ENCODE assay signal across 17 cellular contexts in genomic region chr10:119878524-119878923, GRCh38. TPM values are rescaled to one million over a fixed set of nuclear protein-coding genes. Genes with fewer than 3 reads are reported as not detected.
DNase-seq lines count a peak whose midpoint lies in the region; ATAC-seq and TF ChIP-seq lines count a peak whose summit lies in the region.
"Had no signal": no experiment of that assay in that cellular context is flagged by ENCODE, and none has a peak within 500 bp of the region (broad histone marks: within the 10 kb centered on the region; RNA-seq: fewer than 3 reads in every experiment).

No MANE protein-coding gene starts in this region.

- CTCF ChIA-PET in HCT116 (lab: Charles Lee) = no interaction called here

- H2AFZ ChIP-seq in HCT116 (ENCODE audit: low read depth, low read length, poor library complexity, severe bottlenecking) = no peak overlapping the region
- H2AFZ ChIP-seq in parathyroid adenoma = peak overlapping the region; percentile 52
- H2AFZ ChIP-seq: GM23338 had no signal

- RAD21 ChIA-PET in HCT116 (lab: Charles Lee; ENCODE audit: low non-redundant PET in 1 of 2, low total read pairs in 2 of 2, uncharacterized antibody in 2 of 2, unreplicated experiment in 2 of 2) = no interaction called here

- H3K9me3 ChIP-seq in HCT116 (ENCODE audit: control insufficient read depth in 1 of 2, insufficient read depth in 1 of 2, low read depth in 1 of 2, low read length in 2 of 2) = no peaks in the 10 kb centered on the region
- no peaks in the 10 kb centered on the region for H3K9me3 ChIP-seq in parathyroid adenoma (ENCODE audit: control insufficient read depth, low read length)
- H3K9me3 ChIP-seq in right lobe of liver = no peaks in the 10 kb centered on the region
- H3K9me3 ChIP-seq in esophagus squamous epithelium = no peaks in the 10 kb centered on the region
- H3K9me3 ChIP-seq: HAP-1 had no signal

- H4K20me1 ChIP-seq in HCT116 (ENCODE audit: insufficient read depth) = no peaks in the 10 kb centered on the region

- ATAC-seq in HCT116 (peak; percentile 48; the same call in 1 of the 2 replicates), right lobe of liver (no peak), GM21825 (IDR thresholded peaks at IDR 0.05; ENCODE audit: unreplicated experiment) (no peak)
- ATAC-seq: GM23338 had no signal

- no peak overlapping the region for H3K4me3 ChIP-seq in HCT116 (replicated peaks in 1 of 2; ENCODE audit: low read depth in 1 of 2, low read length in 2 of 2)
- H3K4me3 ChIP-seq in parathyroid adenoma (ENCODE audit: low read depth, low read length) = no peak overlapping the region
- H3K4me3 ChIP-seq in right lobe of liver = no peak overlapping the region
- no peak overlapping the region for H3K4me3 ChIP-seq in esophagus squamous epithelium
- H3K4me3 ChIP-seq: GM23338, HAP-1 had no signal

- POLR2A ChIA-PET in HCT116 (lab: Charles Lee) = no interaction called here

- H3K9me2 ChIP-seq in HCT116 (ENCODE audit: insufficient read depth) = no peaks in the 10 kb centered on the region

- no peak for TF ChIP-seq RAD21 in HCT116 (IDR thresholded peaks at IDR 0.05; ENCODE audit: low read depth)

- H3K27me3 ChIP-seq in HCT116 (ENCODE audit: insufficient read depth, low read length) (no peaks in the 10 kb centered on the region), parathyroid adenoma (ENCODE audit: control insufficient read depth, insufficient read depth, low read length) (no peaks in the 10 kb centered on the region), right lobe of liver (no peaks in the 10 kb centered on the region), esophagus squamous epithelium (no peaks in the 10 kb centered on the region)

- no peaks in the 10 kb centered on the region for H3K36me3 ChIP-seq in HCT116 (ENCODE audit: control insufficient read depth in 1 of 2, insufficient read depth in 2 of 2, low read length in 2 of 2)
- no peaks in the 10 kb centered on the region for H3K36me3 ChIP-seq in parathyroid adenoma (ENCODE audit: control insufficient read depth, insufficient read depth, low read length)
- H3K36me3 ChIP-seq in right lobe of liver = no peaks in the 10 kb centered on the region
- H3K36me3 ChIP-seq in esophagus squamous epithelium = no peaks in the 10 kb centered on the region
- H3K36me3 ChIP-seq: HAP-1 had no signal

- H3K4me1 ChIP-seq in HCT116 (ENCODE audit: control insufficient read depth in 1 of 2, insufficient read depth in 2 of 2, low read length in 2 of 2) = peaks cover 2 to 4% of the 10 kb centered on the region in 2 experiments; a peak in 3 of 4 replicates
- peaks cover 15% of the 10 kb centered on the region for H3K4me1 ChIP-seq in parathyroid adenoma
- no peaks in the 10 kb centered on the region for H3K4me1 ChIP-seq in right lobe of liver
- H3K4me1 ChIP-seq in esophagus squamous epithelium = peaks cover 0 to 7% (median 3%) of the 10 kb centered on the region in 3 donors

- in situ Hi-C loops in GM13977 (cut with MboI; ENCODE audit: low pct_unique_long_range_greater_than_20kb, low sequenced_read_pairs, unreplicated experiment) = no loop called here

- H3K79me2 ChIP-seq in HCT116 (ENCODE audit: insufficient read depth, low read length) (no peaks in the 10 kb centered on the region), parathyroid adenoma (no peaks in the 10 kb centered on the region)

- no TSS peak for BruUV-seq in HCT116 (replicated peaks; lab: Mats Ljungman, UMichigan)

- 74% methylated on average over 2 of the region's 2 CpGs for whole genome bisulfite sequencing in right lobe of liver (ENCODE audit: insufficient coverage, low coverage, low lambda C conversion rate, missing lambda C conversion rate)
- 71 to 75% methylated on average over 2 of the region's 2 CpGs for WGBS in esophagus squamous epithelium, 2 donors

- no peak overlapping the region for H3K9ac ChIP-seq in HCT116 (ENCODE audit: low read length)
- no peak overlapping the region for H3K9ac ChIP-seq in parathyroid adenoma

- DNase-seq in HCT116 (ENCODE audit: low read depth, low spot score) (no peak), NCI-H226 (peak; percentile 9), amniotic epithelial cell (ENCODE audit: low read depth) (peak; percentile 40), right lobe of liver (no peak), esophagus squamous epithelium (lab: John Stamatoyannopoulos, UW) (no peak), GM13977 (ENCODE audit: low spot score) (no peak)
- DNase-seq: C1 segment of cervical spinal cord; Calu3; CD4-positive, alpha-beta memory T cell; COR-L47; DMS53; DMS79 treated with DMSO at 0.1 percent for 48 hours; GF-D8 had no signal

- TF ChIP-seq CTCF in HCT116 (IDR thresholded peaks at IDR 0.05 in 2 of 3, conservative IDR thresholded peaks at IDR 0.05 in 1 of 3; ENCODE audit: borderline replicate concordance in 1 of 3, insufficient read depth in 1 of 3, low read depth in 2 of 3, low read length in 2 of 3) (no peak), parathyroid adenoma (IDR thresholded peaks at IDR 0.05) (no peak), right lobe of liver (IDR thresholded peaks at IDR 0.05) (no peak), esophagus squamous epithelium (IDR thresholded peaks at IDR 0.05) (no peak), GM13977 (IDR thresholded peaks at IDR 0.05; ENCODE audit: extremely low read depth, insufficient read depth, missing control alignments) (no peak)

- TF ChIP-seq POLR2A in HCT116 (IDR thresholded peaks at IDR 0.05; ENCODE audit: borderline replicate concordance, extremely low read depth, insufficient read depth, insufficient read length) (no peak), right lobe of liver (IDR thresholded peaks at IDR 0.05) (no peak), esophagus squamous epithelium (IDR thresholded peaks at IDR 0.05) (no peak)

- intact Hi-C loops in HCT116 (cut with micrococcal nuclease) (no loop called here), right lobe of liver (cut with DNase I) (no loop called here), esophagus squamous epithelium (cut with DNase I) (no loop called here)

- H3K27ac ChIP-seq in HCT116 (ENCODE audit: low read depth, low read length) (no peak overlapping the region), parathyroid adenoma (no peak overlapping the region), right lobe of liver (no peak overlapping the region), esophagus squamous epithelium (no peak overlapping the region)

- H3K4me2 ChIP-seq in HCT116 (ENCODE audit: low read length) (no peak overlapping the region), parathyroid adenoma (ENCODE audit: low read length) (no peak overlapping the region)
- H3K4me2 ChIP-seq: GM23338 had no signal

TF ChIP-seq in HCT116, 20 proteins besides CTCF, POLR2A, EP300 and RAD21 (continues in another document):
- no peak for TF ChIP-seq JUND (IDR thresholded peaks at IDR 0.05)
- no peak for TF ChIP-seq YY1 (IDR thresholded peaks at IDR 0.05; ENCODE audit: extremely low read depth, insufficient replicate concordance, low read depth, low read length)
- no peak for TF ChIP-seq POLR2AphosphoS5 (IDR thresholded peaks at IDR 0.05; ENCODE audit: low read depth, low read length)
- no peak for TF ChIP-seq FOSL1 (IDR thresholded peaks at IDR 0.05; ENCODE audit: low read depth)
- TF ChIP-seq ZNF274 (IDR thresholded peaks at IDR 0.05; ENCODE audit: low read depth, low read length) = no peak
- no peak for TF ChIP-seq ZBTB33 (IDR thresholded peaks at IDR 0.05; ENCODE audit: extremely low read depth, insufficient replicate concordance, low read length)
- no peak for TF ChIP-seq MAX (IDR thresholded peaks at IDR 0.05)

RNA-seq across cellular contexts. Expression of gene MCMBP, which starts 5.9 kb away (rescaled TPM):
- total RNA-seq in HCT116 (2021; ENCODE audit: unreplicated experiment) = 148 TPM
- polyA plus RNA-seq in HCT116 (2012) = 62.0 and 82.2 TPM in 2 replicates
- total RNA-seq in right lobe of liver = 10 to 100 TPM; 15.0 to 25.6 (median 19.5) TPM
- 10 to 100 TPM; 24.2 to 54.9 (median 41.8) TPM for total RNA-seq in esophagus squamous epithelium

RNA-seq across cellular contexts. Expression of gene SEC23IP, which starts 14.0 kb away (rescaled TPM):
- total RNA-seq in HCT116 (2021; ENCODE audit: unreplicated experiment) = 122 TPM
- polyA plus RNA-seq in HCT116 (2012) = 53.5 and 74.0 TPM in 2 replicates
- 10 to 100 TPM; 22.2 to 34.9 (median 29.2) TPM for total RNA-seq in right lobe of liver
- 10 to 100 TPM; 13.0 to 20.5 (median 16.5) TPM for total RNA-seq in esophagus squamous epithelium

Comparison
In these comparisons a context has a peak if more than half of its experiments do, and no peak if none do; other contexts are left out.
1. DNase-seq: peak in NCI-H226 (single experiment) and amniotic epithelial cell (single experiment); none in HCT116 (single experiment), right lobe of liver (0 of 3), esophagus squamous epithelium (single experiment) and GM13977 (single experiment).